Comparison of ENCODE assay signal across 2 cellular contexts in genomic region chr1:39533442-39533841, GRCh38.
TF ChIP-seq lines count a peak whose summit lies in the region.

No MANE protein-coding gene starts in this region.

TF ChIP-seq in HEK293, 187 proteins besides CTCF, POLR2A, EP300 and RAD21:
- no peak for TF ChIP-seq ZNF423 (tag by site-specific recombination; IDR thresholded peaks at IDR 0.05)
- TF ChIP-seq ZNF121 (tag by site-specific recombination; IDR thresholded peaks at IDR 0.05), result peak; percentile 51; the same call in 1 of the 2 replicates

TF ChIP-seq in K562, 482 proteins besides CTCF, POLR2A, EP300 and RAD21:
- TF ChIP-seq, protein P1, sequence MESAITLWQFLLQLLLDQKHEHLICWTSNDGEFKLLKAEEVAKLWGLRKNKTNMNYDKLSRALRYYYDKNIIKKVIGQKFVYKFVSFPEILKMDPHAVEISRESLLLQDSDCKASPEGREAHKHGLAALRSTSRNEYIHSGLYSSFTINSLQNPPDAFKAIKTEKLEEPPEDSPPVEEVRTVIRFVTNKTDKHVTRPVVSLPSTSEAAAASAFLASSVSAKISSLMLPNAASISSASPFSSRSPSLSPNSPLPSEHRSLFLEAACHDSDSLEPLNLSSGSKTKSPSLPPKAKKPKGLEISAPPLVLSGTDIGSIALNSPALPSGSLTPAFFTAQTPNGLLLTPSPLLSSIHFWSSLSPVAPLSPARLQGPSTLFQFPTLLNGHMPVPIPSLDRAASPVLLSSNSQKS (CRISPR knock-in tag; IDR thresholded peaks at IDR 0.05), result no peak
- no peak for TF ChIP-seq ERF (CRISPR knock-in tag; IDR thresholded peaks at IDR 0.05)
- peak; percentile 96 for TF ChIP-seq ZNF121 (CRISPR knock-in tag; conservative IDR thresholded peaks at IDR 0.05)
